ENCODE assay signal across 20 cellular contexts in the genomic region with DNA sequence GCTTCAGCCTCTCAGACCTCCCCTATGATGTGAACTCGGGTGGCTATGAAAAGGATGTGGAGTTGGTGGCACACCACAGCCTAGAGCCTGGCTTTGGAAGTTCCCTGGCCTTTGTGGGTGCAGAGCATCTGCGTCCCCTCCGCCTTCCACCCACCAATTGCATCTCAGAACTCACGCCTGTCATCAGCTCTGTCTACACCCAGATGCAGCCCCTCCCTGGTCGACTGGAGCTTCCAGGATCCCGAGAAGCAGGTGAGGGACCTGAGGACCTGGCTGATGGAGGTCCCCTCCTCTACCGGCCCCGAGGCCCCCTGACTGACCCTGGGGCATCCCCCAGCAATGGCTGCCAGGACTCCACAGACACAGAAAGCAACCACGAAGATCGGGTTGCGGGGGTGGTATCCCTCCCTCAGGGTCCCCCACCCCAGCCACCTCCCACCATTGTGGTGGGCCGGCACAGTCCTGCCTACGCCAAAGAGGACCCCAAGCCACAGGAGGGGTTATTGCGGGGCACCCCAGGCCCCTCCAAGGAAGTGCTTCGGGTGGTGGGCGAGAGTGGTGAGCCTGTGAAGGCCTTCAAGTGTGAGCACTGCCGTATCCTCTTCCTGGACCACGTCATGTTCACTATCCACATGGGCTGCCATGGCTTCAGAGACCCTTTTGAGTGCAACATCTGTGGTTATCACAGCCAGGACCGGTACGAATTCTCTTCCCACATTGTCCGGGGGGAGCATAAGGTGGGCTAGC. TPM values are rescaled to one million over a fixed set of nuclear protein-coding genes. Genes with fewer than 3 reads are reported as not detected.
A peak's percentile ranks its signal among the peaks of the same experiment; 100 is the strongest.
DNase-seq lines count a peak whose midpoint lies in the region; ATAC-seq and TF ChIP-seq lines count a peak whose summit lies in the region.
"Had no signal": no experiment of that assay in that cellular context is flagged by ENCODE, and none has a peak within 500 bp of the region (broad histone marks: within the 10 kb centered on the region; RNA-seq: fewer than 3 reads in every experiment).

No MANE protein-coding gene starts in this region.

- CTCF ChIA-PET in CD4-positive, alpha-beta T cell (lab: Charles Lee), result interaction anchor here (1.0 kb wide), 1 partner anchor 29 kb away, joined by 3 read pairs; no protein-coding TSS in a partner anchor

- no peaks in the 10 kb centered on the region for H3K9me3 ChIP-seq in CD4-positive, alpha-beta T cell (ENCODE audit: control insufficient read depth, low read length)
- H3K9me3 ChIP-seq: HAP-1, upper lobe of left lung had no signal

- H3K27me3 Mint-ChIP-seq in CD4-positive, alpha-beta T cell, result no peaks in the 10 kb centered on the region
- no peaks in the 10 kb centered on the region for H3K27me3 Mint-ChIP-seq in activated T-helper 1 cell treated with anti-CD3 and anti-CD28 coated beads, Interleukin-12 subunit alpha, Interleukin-12 subunit beta, Interleukin-2, Interleukin-4 antibody, amounts not matched to agents 30 ng/mL and 10 ng/mL and 1 ng/mL, durations not matched to agents 14 hours and 24 hours and 36 hours (ENCODE audit: insufficient read depth)
- H3K27me3 Mint-ChIP-seq in natural killer cell (ENCODE audit: low read depth in 2 of 2), result no peaks in the 10 kb centered on the region

- no peak overlapping the region for H3K4me3 Mint-ChIP-seq in CD4-positive, alpha-beta T cell
- H3K4me3 Mint-ChIP-seq in activated T-helper 1 cell treated with anti-CD3 and anti-CD28 coated beads, Interleukin-12 subunit alpha, Interleukin-12 subunit beta, Interleukin-2, Interleukin-4 antibody, amounts not matched to agents 30 ng/mL and 10 ng/mL and 1 ng/mL, durations not matched to agents 14 hours and 24 hours and 36 hours, result peak overlapping the region; percentile 21
- no peak overlapping the region for H3K4me3 Mint-ChIP-seq in natural killer cell
- H3K4me3 Mint-ChIP-seq: nephron had no signal

- peak overlapping the region; percentile 76 for H3K27ac Mint-ChIP-seq in CD4-positive, alpha-beta T cell
- H3K27ac Mint-ChIP-seq in activated T-helper 1 cell treated with anti-CD3 and anti-CD28 coated beads, Interleukin-12 subunit alpha, Interleukin-12 subunit beta, Interleukin-2, Interleukin-4 antibody, amounts not matched to agents 30 ng/mL and 10 ng/mL and 1 ng/mL, durations not matched to agents 14 hours and 24 hours and 36 hours, result peak overlapping the region; percentile 74
- H3K27ac Mint-ChIP-seq in natural killer cell, result peak overlapping the region in 1 of 2 donors; percentile 15

- H3K9me3 Mint-ChIP-seq in CD4-positive, alpha-beta T cell, result no peaks in the 10 kb centered on the region
- H3K9me3 Mint-ChIP-seq in activated T-helper 1 cell treated with anti-CD3 and anti-CD28 coated beads, Interleukin-12 subunit alpha, Interleukin-12 subunit beta, Interleukin-2, Interleukin-4 antibody, amounts not matched to agents 30 ng/mL and 10 ng/mL and 1 ng/mL, durations not matched to agents 14 hours and 24 hours and 36 hours, result no peaks in the 10 kb centered on the region
- no peaks in the 10 kb centered on the region for H3K9me3 Mint-ChIP-seq in natural killer cell
- H3K9me3 Mint-ChIP-seq: nephron had no signal

- H3K27me3 ChIP-seq in CD4-positive, alpha-beta T cell (ENCODE audit: control insufficient read depth, insufficient read depth, low read length), result no peaks in the 10 kb centered on the region
- H3K27me3 ChIP-seq: brain microvascular endothelial cell, upper lobe of left lung had no signal

- H3K36me3 Mint-ChIP-seq in CD4-positive, alpha-beta T cell (ENCODE audit: low read depth), result peaks cover 47% of the 10 kb centered on the region
- H3K36me3 Mint-ChIP-seq in activated T-helper 1 cell treated with anti-CD3 and anti-CD28 coated beads, Interleukin-12 subunit alpha, Interleukin-12 subunit beta, Interleukin-2, Interleukin-4 antibody, amounts not matched to agents 30 ng/mL and 10 ng/mL and 1 ng/mL, durations not matched to agents 14 hours and 24 hours and 36 hours (ENCODE audit: low read depth), result peaks cover 63% of the 10 kb centered on the region
- no peaks in the 10 kb centered on the region for H3K36me3 Mint-ChIP-seq in natural killer cell

- ATAC-seq in CD4-positive, alpha-beta T cell (ENCODE audit: poor library complexity), result peak; percentile 33
- ATAC-seq in natural killer cell, result peak; percentile 43 to 66 (median 62)
- ATAC-seq: Right ventricle myocardium inferior had no signal

- intact Hi-C loops in CD4-positive, alpha-beta T cell (cut with DNase I, micrococcal nuclease), result no loop called here
- intact Hi-C loops in activated T-helper 1 cell treated with anti-CD3 and anti-CD28 coated beads, Interleukin-12 subunit alpha, Interleukin-12 subunit beta, Interleukin-2, Interleukin-4 antibody, amounts not matched to agents 30 ng/mL and 10 ng/mL and 1 ng/mL, durations not matched to agents 14 hours and 24 hours and 36 hours (cut with micrococcal nuclease), result no loop called here
- intact Hi-C loops in natural killer cell (cut with micrococcal nuclease), result no loop called here

- no peak for DNase-seq in CD4-positive, alpha-beta T cell
- peak; percentile 48 for DNase-seq in Jurkat, Clone E6-1 (ENCODE audit: low read depth, low spot score)
- peak; percentile 28 for DNase-seq in activated T-helper 1 cell treated with anti-CD3 and anti-CD28 coated beads, Interleukin-12 subunit alpha, Interleukin-12 subunit beta, Interleukin-2, Interleukin-4 antibody, amounts not matched to agents 30 ng/mL and 10 ng/mL and 1 ng/mL, durations not matched to agents 14 hours and 24 hours and 36 hours (ENCODE audit: low spot score)
- DNase-seq in natural killer cell (no peak), DMS 273 (lab: John Stamatoyannopoulos, UW; ENCODE audit: unreplicated experiment) (no peak), dermis blood vessel endothelial cell (no peak), HCEC 1CT (no peak)
- DNase-seq: brain microvascular endothelial cell, Karpas-422, kidney glomerular epithelial cell, mesendoderm, NCI-H187 treated with DMSO at 0.1 percent for 48 hours, NCI-H774, posterior cingulate gyrus, SW 1271, WERI-Rb-1 had no signal

- no peak overlapping the region for H3K27ac ChIP-seq in CD4-positive, alpha-beta T cell (ENCODE audit: low read depth, low read length)
- H3K27ac ChIP-seq: brain microvascular endothelial cell, upper lobe of left lung, WERI-Rb-1 had no signal

- TF ChIP-seq CTCF in CD4-positive, alpha-beta T cell (IDR thresholded peaks at IDR 0.05), result no peak
- no peak for TF ChIP-seq CTCF in natural killer cell (IDR thresholded peaks at IDR 0.05)

- no peak overlapping the region for H3K4me3 ChIP-seq in Jurkat, Clone E6-1 (ENCODE audit: low read length)
- H3K4me3 ChIP-seq: HAP-1, upper lobe of left lung had no signal

- peaks cover 30% of the 10 kb centered on the region for H3K4me1 Mint-ChIP-seq in CD4-positive, alpha-beta T cell (ENCODE audit: low read depth)
- peaks cover 64% of the 10 kb centered on the region for H3K4me1 Mint-ChIP-seq in activated T-helper 1 cell treated with anti-CD3 and anti-CD28 coated beads, Interleukin-12 subunit alpha, Interleukin-12 subunit beta, Interleukin-2, Interleukin-4 antibody, amounts not matched to agents 30 ng/mL and 10 ng/mL and 1 ng/mL, durations not matched to agents 14 hours and 24 hours and 36 hours (ENCODE audit: low read depth)
- peaks cover 0 to 8% of the 10 kb centered on the region in 2 donors for H3K4me1 Mint-ChIP-seq in natural killer cell

- POLR2A ChIA-PET in CD4-positive, alpha-beta T cell (lab: Charles Lee), result no interaction called here

RNA-seq across cellular contexts. Expression of a gene that starts 7.0 kb away (rescaled TPM):
- 100 to 1,000 TPM; 118 to 126 TPM for total RNA-seq in CD4-positive, alpha-beta T cell
- 1,276 TPM for polyA plus RNA-seq in Jurkat, Clone E6-1 (2012; ENCODE audit: insufficient read depth, insufficient read length)
- 35.4 and 38.2 TPM in 2 replicates for total RNA-seq in activated T-helper 1 cell treated with anti-CD3 and anti-CD28 coated beads, Interleukin-12 subunit alpha, Interleukin-12 subunit beta, Interleukin-2, Interleukin-4 antibody, amounts not matched to agents 30 ng/mL and 10 ng/mL and 1 ng/mL, durations not matched to agents 14 hours and 24 hours and 36 hours
- total RNA-seq in natural killer cell (10 to 100 TPM; 29.5 to 50.3 (median 35.5) TPM), dermis blood vessel endothelial cell (199 and 372 TPM in 2 replicates)

RNA-seq across cellular contexts. Expression of a gene that starts 13.9 kb away (rescaled TPM):
- total RNA-seq in CD4-positive, alpha-beta T cell, result 1 to 10 TPM; 2.5 to 5.0 TPM
- polyA plus RNA-seq in Jurkat, Clone E6-1 (2012; ENCODE audit: insufficient read depth, insufficient read length), result not detected
- total RNA-seq in activated T-helper 1 cell treated with anti-CD3 and anti-CD28 coated beads, Interleukin-12 subunit alpha, Interleukin-12 subunit beta, Interleukin-2, Interleukin-4 antibody, amounts not matched to agents 30 ng/mL and 10 ng/mL and 1 ng/mL, durations not matched to agents 14 hours and 24 hours and 36 hours, result 31.9 and 35.7 TPM in 2 replicates
- total RNA-seq in natural killer cell, result 1 to 10 TPM; 4.4 to 5.5 (median 5.5) TPM
- 0.70 and 1.4 TPM in 2 replicates for total RNA-seq in dermis blood vessel endothelial cell

RNA-seq across cellular contexts. Expression of a gene that starts 37.7 kb away (rescaled TPM):
- total RNA-seq in CD4-positive, alpha-beta T cell, result 1 to 10 TPM in 1 of 2 experiments, under 1 TPM in 1; 0.82 to 1.2 TPM
- 1.0 TPM for polyA plus RNA-seq in Jurkat, Clone E6-1 (2012; ENCODE audit: insufficient read depth, insufficient read length)
- total RNA-seq in activated T-helper 1 cell treated with anti-CD3 and anti-CD28 coated beads, Interleukin-12 subunit alpha, Interleukin-12 subunit beta, Interleukin-2, Interleukin-4 antibody, amounts not matched to agents 30 ng/mL and 10 ng/mL and 1 ng/mL, durations not matched to agents 14 hours and 24 hours and 36 hours, result 12.0 and 12.9 TPM in 2 replicates
- total RNA-seq in natural killer cell, result 10 to 100 TPM; 11.0 to 15.9 (median 14.6) TPM
- total RNA-seq in dermis blood vessel endothelial cell, result 12.4 and 18.9 TPM in 2 replicates

RNA-seq across cellular contexts. Expression of a gene that starts 45.2 kb away (rescaled TPM):
- under 1 TPM; 0.22 to 0.47 TPM for total RNA-seq in CD4-positive, alpha-beta T cell
- polyA plus RNA-seq in Jurkat, Clone E6-1 (2012; ENCODE audit: insufficient read depth, insufficient read length), result 1.6 TPM
- total RNA-seq in activated T-helper 1 cell treated with anti-CD3 and anti-CD28 coated beads, Interleukin-12 subunit alpha, Interleukin-12 subunit beta, Interleukin-2, Interleukin-4 antibody, amounts not matched to agents 30 ng/mL and 10 ng/mL and 1 ng/mL, durations not matched to agents 14 hours and 24 hours and 36 hours, result 0.51 and 0.65 TPM in 2 replicates
- total RNA-seq in natural killer cell (under 1 TPM in 2 of 3 donors, not detected in 1; 0.26 to 0.66 TPM), dermis blood vessel endothelial cell (0.34 and 0.88 TPM in 2 replicates)

Comparison
In these comparisons a context has a peak if more than half of its experiments do, and no peak if none do; other contexts are left out.
1. DNase-seq: peak in Jurkat, Clone E6-1 (single experiment) and activated T-helper 1 cell treated with anti-CD3 and anti-CD28 coated beads, Interleukin-12 subunit alpha, Interleukin-12 subunit beta, Interleukin-2, Interleukin-4 antibody, amounts not matched to agents 30 ng/mL and 10 ng/mL and 1 ng/mL, durations not matched to agents 14 hours and 24 hours and 36 hours (single experiment); none in CD4-positive, alpha-beta T cell (0 of 10), natural killer cell (single experiment), DMS 273 (single experiment), dermis blood vessel endothelial cell (single experiment) and HCEC 1CT (single experiment).